In genomic region chr7:85452674-85453073, GRCh38 we compare ENCODE assay signal across 18 cellular contexts.
DNase-seq lines count a peak whose midpoint lies in the region; ATAC-seq and TF ChIP-seq lines count a peak whose summit lies in the region.
"Had no signal": no experiment of that assay in that cellular context is flagged by ENCODE, and none has a peak within 500 bp of the region (broad histone marks: within the 10 kb centered on the region; RNA-seq: fewer than 3 reads in every experiment).

No MANE protein-coding gene starts in this region.

- H3K36me3 ChIP-seq in SK-N-SH (replicated peaks in 1 of 2; ENCODE audit: control insufficient read depth in 1 of 2, insufficient read depth in 2 of 2, low read length in 1 of 2) = no peaks in the 10 kb centered on the region
- H3K36me3 ChIP-seq: BLaER1 treated with 17β-estradiol and CSF1 and Interleukin-3, amounts not matched to agents 10 nM and 100 nM had no signal

- H3K9me3 ChIP-seq in SK-N-SH = no peaks in the 10 kb centered on the region
- H3K9me3 ChIP-seq: A549; BLaER1 treated with 17β-estradiol and CSF1 and Interleukin-3, amounts not matched to agents 10 nM and 100 nM; Caco-2 had no signal

- no peak overlapping the region for H3K4me3 Mint-ChIP-seq in activated naive CD8-positive, alpha-beta T cell treated with anti-CD3 and anti-CD28 coated beads for 36 hours
- H3K4me3 Mint-ChIP-seq: B cell; CD4-positive, alpha-beta T cell; CD8-positive, alpha-beta T cell had no signal

- peak overlapping the region in 1 of 2 experiments; percentile 50; a peak in 1 of 4 replicates for H3K27ac ChIP-seq in SK-N-SH (ENCODE audit: low read depth in 2 of 2, low read length in 1 of 2)
- H3K27ac ChIP-seq: 22Rv1; A549; BLaER1 treated with 17β-estradiol and CSF1 and Interleukin-3, amounts not matched to agents 10 nM and 100 nM; C4-2B had no signal

- no peak for TF ChIP-seq RAD21 in SK-N-SH (IDR thresholded peaks at IDR 0.05; ENCODE audit: low read length)

- no peak overlapping the region for H3K4me2 ChIP-seq in SK-N-SH
- H3K4me2 ChIP-seq: A549; BLaER1 treated with 17β-estradiol and CSF1 and Interleukin-3, amounts not matched to agents 10 nM and 100 nM had no signal

- intact Hi-C loops in Right ventricle myocardium inferior (cut with DNase I) = no loop called here

- no peaks in the 10 kb centered on the region for H3K27me3 ChIP-seq in SK-N-SH (ENCODE audit: insufficient read depth)
- H3K27me3 ChIP-seq: BLaER1 treated with 17β-estradiol and CSF1 and Interleukin-3, amounts not matched to agents 10 nM and 100 nM had no signal

- H3K9me2 ChIP-seq in SK-N-SH = no peaks in the 10 kb centered on the region; the same call in 1 of the 2 replicates

- H3K27ac Mint-ChIP-seq in activated naive CD8-positive, alpha-beta T cell treated with anti-CD3 and anti-CD28 coated beads for 36 hours = no peak overlapping the region
- H3K27ac Mint-ChIP-seq: B cell; CD4-positive, alpha-beta T cell; CD8-positive, alpha-beta T cell had no signal

- H3K9me3 Mint-ChIP-seq in activated naive CD8-positive, alpha-beta T cell treated with anti-CD3 and anti-CD28 coated beads for 36 hours = no peaks in the 10 kb centered on the region
- H3K9me3 Mint-ChIP-seq: CD8-positive, alpha-beta T cell had no signal

- H3K4me1 Mint-ChIP-seq in activated naive CD8-positive, alpha-beta T cell treated with anti-CD3 and anti-CD28 coated beads for 36 hours = no peaks in the 10 kb centered on the region
- H3K4me1 Mint-ChIP-seq: B cell had no signal

- H3K36me3 Mint-ChIP-seq in activated naive CD8-positive, alpha-beta T cell treated with anti-CD3 and anti-CD28 coated beads for 36 hours = no peaks in the 10 kb centered on the region
- H3K36me3 Mint-ChIP-seq: CD8-positive, alpha-beta T cell had no signal

- H3K4me3 ChIP-seq in SK-N-SH (ENCODE audit: low read depth in 2 of 2, low read length in 1 of 2) (no peak overlapping the region), fibroblast of the aortic adventitia (ENCODE audit: low read depth, low read length) (no peak overlapping the region)
- H3K4me3 ChIP-seq: A549; BLaER1 treated with 17β-estradiol and CSF1 and Interleukin-3, amounts not matched to agents 10 nM and 100 nM had no signal

- no peak overlapping the region for H2AFZ ChIP-seq in SK-N-SH (ENCODE audit: low read depth)

- no peaks in the 10 kb centered on the region for H3K27me3 Mint-ChIP-seq in activated naive CD8-positive, alpha-beta T cell treated with anti-CD3 and anti-CD28 coated beads for 36 hours
- H3K27me3 Mint-ChIP-seq: B cell; CD4-positive, alpha-beta T cell had no signal

- no peaks in the 10 kb centered on the region for H3K79me2 ChIP-seq in SK-N-SH (ENCODE audit: insufficient read depth)

- DNase-seq in SK-N-SH (no peak), amniotic epithelial cell (ENCODE audit: low read depth) (peak; percentile 49), fibroblast of the aortic adventitia (ENCODE audit: low read depth) (peak; percentile 15), Right ventricle myocardium inferior (ENCODE audit: missing footprints) (no peak)
- no peak for DNase-seq in activated CD4-positive, alpha-beta T cell treated with anti-CD3 and anti-CD28 coated beads for 1 hour
- DNase-seq in activated naive CD8-positive, alpha-beta T cell treated with anti-CD3 and anti-CD28 coated beads for 36 hours = no peak
- DNase-seq: AML-193; Caco-2; Calu3; CD4-positive, alpha-beta T cell; CD8-positive, alpha-beta T cell; DMS79 treated with DMSO at 0.1 percent for 48 hours; GF-D8 had no signal

- no peaks in the 10 kb centered on the region for H4K20me1 ChIP-seq in SK-N-SH (ENCODE audit: insufficient read depth)
- H4K20me1 ChIP-seq: BLaER1 treated with 17β-estradiol and CSF1 and Interleukin-3, amounts not matched to agents 10 nM and 100 nM had no signal

- ATAC-seq in Right ventricle myocardium inferior = no peak
- ATAC-seq: A549; CD8-positive, alpha-beta T cell had no signal

- H3K4me1 ChIP-seq in SK-N-SH (ENCODE audit: control insufficient read depth in 1 of 2, insufficient read depth in 2 of 2, low read depth in 1 of 2, low read length in 1 of 2) = peaks cover 0 to 2% of the 10 kb centered on the region in 2 experiments; a peak in 1 of 4 replicates
- H3K4me1 ChIP-seq: A549; BLaER1 treated with 17β-estradiol and CSF1 and Interleukin-3, amounts not matched to agents 10 nM and 100 nM; Caco-2 had no signal

- TF ChIP-seq CTCF in SK-N-SH (IDR thresholded peaks at IDR 0.05) (no peak), fibroblast of the aortic adventitia (IDR thresholded peaks at IDR 0.05; ENCODE audit: insufficient read depth, low read length) (no peak)

- TF ChIP-seq EP300 in SK-N-SH (IDR thresholded peaks at IDR 0.05; ENCODE audit: borderline replicate concordance in 1 of 2, low read depth in 1 of 2, low read length in 1 of 2) = peak in 1 of 2 experiments; percentile 6; a peak in 1 of 4 replicates

- CTCF ChIA-PET in SK-N-SH (lab: Yijun Ruan, JAX) = interaction anchor here (0.6 to 1.0 kb wide), 3 partner anchors 13 to 1822 kb away, joined by 3 to 4 read pairs (median 4); partner anchors contain the start of gene SEMA3D

- POLR2A ChIA-PET in SK-N-SH (lab: Yijun Ruan, JAX) = no interaction called here

- no peak overlapping the region for H3K9ac ChIP-seq in SK-N-SH
- H3K9ac ChIP-seq: BLaER1 treated with 17β-estradiol and CSF1 and Interleukin-3, amounts not matched to agents 10 nM and 100 nM had no signal

- H3F3A ChIP-seq in SK-N-SH (replicated peaks; ENCODE audit: insufficient read depth) = no peaks in the 10 kb centered on the region

TF ChIP-seq in SK-N-SH, 30 proteins besides CTCF, POLR2A, EP300 and RAD21:
- TF ChIP-seq NFIC (IDR thresholded peaks at IDR 0.05; ENCODE audit: borderline replicate concordance) = peak; percentile 12; the same call in 1 of the 2 replicates
- TF ChIP-seq SMC3 (IDR thresholded peaks at IDR 0.05; ENCODE audit: low read depth, low read length) = no peak
- peak; percentile 28; the same call in 1 of the 2 replicates for TF ChIP-seq PBX3 (IDR thresholded peaks at IDR 0.05)
- no peak for TF ChIP-seq RCOR1 (IDR thresholded peaks at IDR 0.05; ENCODE audit: low read length)
- peak; percentile 88 for TF ChIP-seq TCF12 (IDR thresholded peaks at IDR 0.05)

Comparison
In these comparisons a context has a peak if more than half of its experiments do, and no peak if none do; other contexts are left out.
1. DNase-seq: peak in amniotic epithelial cell (single experiment) and fibroblast of the aortic adventitia (single experiment); none in SK-N-SH (single experiment), Right ventricle myocardium inferior (single experiment), activated CD4-positive, alpha-beta T cell treated with anti-CD3 and anti-CD28 coated beads for 1 hour (single experiment) and activated naive CD8-positive, alpha-beta T cell treated with anti-CD3 and anti-CD28 coated beads for 36 hours (single experiment).